ENCODE assay signal across 1 cellular context in the genomic region with DNA sequence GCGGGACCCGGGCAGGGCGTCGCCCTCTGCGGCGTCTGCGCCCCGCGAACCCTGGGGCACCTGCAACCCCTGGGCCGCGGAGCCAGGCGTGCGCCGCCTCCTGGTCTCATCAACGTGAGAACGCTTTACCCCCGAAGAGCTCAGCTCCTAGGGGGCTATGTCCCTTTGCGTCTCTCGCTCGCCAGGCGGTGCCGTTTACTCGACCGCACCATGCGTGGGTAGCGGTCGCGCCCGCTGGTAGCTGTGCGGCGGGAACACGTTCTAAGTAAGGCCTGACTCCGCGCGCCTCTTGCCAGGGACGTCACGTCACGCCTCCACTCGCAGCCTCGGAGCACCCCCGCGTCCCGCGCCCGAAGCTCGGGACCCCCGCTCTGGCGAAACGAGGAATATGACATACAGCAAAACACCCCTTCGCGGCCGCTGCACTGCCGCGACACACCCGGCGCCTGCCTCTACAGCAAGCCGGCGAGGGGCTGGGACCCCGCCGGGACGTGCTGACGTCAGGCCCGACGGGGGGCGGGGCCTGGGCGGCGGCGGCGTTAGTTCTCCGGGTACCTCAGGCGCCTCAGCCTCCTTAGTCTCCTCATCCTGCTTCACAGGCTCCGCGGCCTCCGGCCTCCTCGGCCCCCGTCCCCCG.
A peak's percentile ranks its signal among the peaks of the same experiment; 100 is the strongest.
TF ChIP-seq lines count a peak whose summit lies in the region.

A gene with protein sequence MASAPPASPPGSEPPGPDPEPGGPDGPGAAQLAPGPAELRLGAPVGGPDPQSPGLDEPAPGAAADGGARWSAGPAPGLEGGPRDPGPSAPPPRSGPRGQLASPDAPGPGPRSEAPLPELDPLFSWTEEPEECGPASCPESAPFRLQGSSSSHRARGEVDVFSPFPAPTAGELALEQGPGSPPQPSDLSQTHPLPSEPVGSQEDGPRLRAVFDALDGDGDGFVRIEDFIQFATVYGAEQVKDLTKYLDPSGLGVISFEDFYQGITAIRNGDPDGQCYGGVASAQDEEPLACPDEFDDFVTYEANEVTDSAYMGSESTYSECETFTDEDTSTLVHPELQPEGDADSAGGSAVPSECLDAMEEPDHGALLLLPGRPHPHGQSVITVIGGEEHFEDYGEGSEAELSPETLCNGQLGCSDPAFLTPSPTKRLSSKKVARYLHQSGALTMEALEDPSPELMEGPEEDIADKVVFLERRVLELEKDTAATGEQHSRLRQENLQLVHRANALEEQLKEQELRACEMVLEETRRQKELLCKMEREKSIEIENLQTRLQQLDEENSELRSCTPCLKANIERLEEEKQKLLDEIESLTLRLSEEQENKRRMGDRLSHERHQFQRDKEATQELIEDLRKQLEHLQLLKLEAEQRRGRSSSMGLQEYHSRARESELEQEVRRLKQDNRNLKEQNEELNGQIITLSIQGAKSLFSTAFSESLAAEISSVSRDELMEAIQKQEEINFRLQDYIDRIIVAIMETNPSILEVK (plus strand): TSS at position 568 of the 637 bp plus-strand sequence. CDS start 358 bp downstream, outside the sequence.

TF ChIP-seq in HepG2, 621 proteins besides CTCF, POLR2A, EP300 and RAD21 (continued from another document and continues in another):
- TF ChIP-seq, protein P1, sequence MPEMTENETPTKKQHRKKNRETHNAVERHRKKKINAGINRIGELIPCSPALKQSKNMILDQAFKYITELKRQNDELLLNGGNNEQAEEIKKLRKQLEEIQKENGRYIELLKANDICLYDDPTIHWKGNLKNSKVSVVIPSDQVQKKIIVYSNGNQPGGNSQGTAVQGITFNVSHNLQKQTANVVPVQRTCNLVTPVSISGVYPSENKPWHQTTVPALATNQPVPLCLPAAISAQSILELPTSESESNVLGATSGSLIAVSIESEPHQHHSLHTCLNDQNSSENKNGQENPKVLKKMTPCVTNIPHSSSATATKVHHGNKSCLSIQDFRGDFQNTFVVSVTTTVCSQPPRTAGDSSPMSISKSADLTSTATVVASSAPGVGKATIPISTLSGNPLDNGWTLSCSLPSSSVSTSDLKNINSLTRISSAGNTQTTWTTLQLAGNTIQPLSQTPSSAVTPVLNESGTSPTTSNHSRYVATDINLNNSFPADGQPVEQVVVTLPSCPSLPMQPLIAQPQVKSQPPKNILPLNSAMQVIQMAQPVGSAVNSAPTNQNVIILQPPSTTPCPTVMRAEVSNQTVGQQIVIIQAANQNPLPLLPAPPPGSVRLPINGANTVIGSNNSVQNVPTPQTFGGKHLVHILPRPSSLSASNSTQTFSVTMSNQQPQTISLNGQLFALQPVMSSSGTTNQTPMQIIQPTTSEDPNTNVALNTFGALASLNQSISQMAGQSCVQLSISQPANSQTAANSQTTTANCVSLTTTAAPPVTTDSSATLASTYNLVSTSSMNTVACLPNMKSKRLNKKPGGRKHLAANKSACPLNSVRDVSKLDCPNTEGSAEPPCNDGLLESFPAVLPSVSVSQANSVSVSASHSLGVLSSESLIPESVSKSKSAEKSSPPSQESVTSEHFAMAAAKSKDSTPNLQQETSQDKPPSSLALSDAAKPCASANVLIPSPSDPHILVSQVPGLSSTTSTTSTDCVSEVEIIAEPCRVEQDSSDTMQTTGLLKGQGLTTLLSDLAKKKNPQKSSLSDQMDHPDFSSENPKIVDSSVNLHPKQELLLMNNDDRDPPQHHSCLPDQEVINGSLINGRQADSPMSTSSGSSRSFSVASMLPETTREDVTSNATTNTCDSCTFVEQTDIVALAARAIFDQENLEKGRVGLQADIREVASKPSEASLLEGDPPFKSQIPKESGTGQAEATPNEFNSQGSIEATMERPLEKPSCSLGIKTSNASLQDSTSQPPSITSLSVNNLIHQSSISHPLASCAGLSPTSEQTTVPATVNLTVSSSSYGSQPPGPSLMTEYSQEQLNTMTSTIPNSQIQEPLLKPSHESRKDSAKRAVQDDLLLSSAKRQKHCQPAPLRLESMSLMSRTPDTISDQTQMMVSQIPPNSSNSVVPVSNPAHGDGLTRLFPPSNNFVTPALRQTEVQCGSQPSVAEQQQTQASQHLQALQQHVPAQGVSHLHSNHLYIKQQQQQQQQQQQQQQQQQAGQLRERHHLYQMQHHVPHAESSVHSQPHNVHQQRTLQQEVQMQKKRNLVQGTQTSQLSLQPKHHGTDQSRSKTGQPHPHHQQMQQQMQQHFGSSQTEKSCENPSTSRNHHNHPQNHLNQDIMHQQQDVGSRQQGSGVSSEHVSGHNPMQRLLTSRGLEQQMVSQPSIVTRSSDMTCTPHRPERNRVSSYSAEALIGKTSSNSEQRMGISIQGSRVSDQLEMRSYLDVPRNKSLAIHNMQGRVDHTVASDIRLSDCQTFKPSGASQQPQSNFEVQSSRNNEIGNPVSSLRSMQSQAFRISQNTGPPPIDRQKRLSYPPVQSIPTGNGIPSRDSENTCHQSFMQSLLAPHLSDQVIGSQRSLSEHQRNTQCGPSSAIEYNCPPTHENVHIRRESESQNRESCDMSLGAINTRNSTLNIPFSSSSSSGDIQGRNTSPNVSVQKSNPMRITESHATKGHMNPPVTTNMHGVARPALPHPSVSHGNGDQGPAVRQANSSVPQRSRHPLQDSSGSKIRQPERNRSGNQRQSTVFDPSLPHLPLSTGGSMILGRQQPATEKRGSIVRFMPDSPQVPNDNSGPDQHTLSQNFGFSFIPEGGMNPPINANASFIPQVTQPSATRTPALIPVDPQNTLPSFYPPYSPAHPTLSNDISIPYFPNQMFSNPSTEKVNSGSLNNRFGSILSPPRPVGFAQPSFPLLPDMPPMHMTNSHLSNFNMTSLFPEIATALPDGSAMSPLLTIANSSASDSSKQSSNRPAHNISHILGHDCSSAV (CRISPR knock-in tag; IDR thresholded peaks at IDR 0.05; ENCODE audit: borderline replicate concordance) = no peak
- TF ChIP-seq TMF1 (CRISPR knock-in tag; IDR thresholded peaks at IDR 0.05; ENCODE audit: low read depth) (peak; percentile 53; the same call in 1 of the 2 replicates), CENPT (CRISPR knock-in tag; IDR thresholded peaks at IDR 0.05; ENCODE audit: low read depth) (no peak), MEIS2 (CRISPR knock-in tag; IDR thresholded peaks at IDR 0.05) (no peak; the same call in 1 of the 2 replicates), MTF1 (CRISPR knock-in tag; IDR thresholded peaks at IDR 0.05) (no peak), MIER2 (CRISPR knock-in tag; IDR thresholded peaks at IDR 0.05) (no peak), NFE2L1 (CRISPR knock-in tag; IDR thresholded peaks at IDR 0.05; ENCODE audit: borderline replicate concordance) (0 out of 2 replicates have a peak, but pooled peaks have one; percentile 47), ZEB1 (IDR thresholded peaks at IDR 0.05; ENCODE audit: insufficient replicate concordance, low read depth) (peak; percentile 41), HOXA3 (CRISPR knock-in tag; IDR thresholded peaks at IDR 0.05) (peak; percentile 72), SMARCC2 (IDR thresholded peaks at IDR 0.05) (no peak), ZNF468 (CRISPR knock-in tag; IDR thresholded peaks at IDR 0.05) (no peak), MATR3 (CRISPR knock-in tag; IDR thresholded peaks at IDR 0.05) (no peak), ARNT (IDR thresholded peaks at IDR 0.05) (no peak), FOXK2 (IDR thresholded peaks at IDR 0.05) (no peak), ZNF317 (CRISPR knock-in tag; IDR thresholded peaks at IDR 0.05) (peak; percentile 64; the same call in 1 of the 2 replicates), ZNF263 (CRISPR knock-in tag; IDR thresholded peaks at IDR 0.05) (no peak), GTF3A (CRISPR knock-in tag; conservative IDR thresholded peaks at IDR 0.05) (no peak), NONO (IDR thresholded peaks at IDR 0.05) (no peak), NONO (CRISPR knock-in tag; conservative IDR thresholded peaks at IDR 0.05) (peak; percentile 73), DNMT1 (CRISPR knock-in tag; IDR thresholded peaks at IDR 0.05) (0 out of 2 replicates have a peak, but pooled peaks have one; percentile 16), ZNF816 (CRISPR knock-in tag; IDR thresholded peaks at IDR 0.05; ENCODE audit: borderline replicate concordance) (no peak), ZNF550 (CRISPR knock-in tag; IDR thresholded peaks at IDR 0.05; ENCODE audit: borderline replicate concordance) (peak; percentile 79; the same call in 1 of the 2 replicates), PCBP1 (IDR thresholded peaks at IDR 0.05; ENCODE audit: borderline replicate concordance, low read depth, low read length) (no peak), ZNF10 (CRISPR knock-in tag; IDR thresholded peaks at IDR 0.05; ENCODE audit: borderline replicate concordance, low read depth) (no peak), ZNF720 (CRISPR knock-in tag; IDR thresholded peaks at IDR 0.05) (no peak), AGO1 (IDR thresholded peaks at IDR 0.05; ENCODE audit: low read depth, low read length, poor library complexity, severe bottlenecking) (peak; percentile 13), HNRNPUL1 (IDR thresholded peaks at IDR 0.05; ENCODE audit: low read depth, low read length) (0 out of 2 replicates have a peak, but pooled peaks have one; percentile 35), ZNF75D (CRISPR knock-in tag; IDR thresholded peaks at IDR 0.05; ENCODE audit: borderline replicate concordance) (0 out of 2 replicates have a peak, but pooled peaks have one; percentile 30), CHD4 (IDR thresholded peaks at IDR 0.05; ENCODE audit: borderline replicate concordance, low read length) (no peak), TAF1 (CRISPR knock-in tag; IDR thresholded peaks at IDR 0.05) (peak; percentile 79)
- TF ChIP-seq, protein P2, sequence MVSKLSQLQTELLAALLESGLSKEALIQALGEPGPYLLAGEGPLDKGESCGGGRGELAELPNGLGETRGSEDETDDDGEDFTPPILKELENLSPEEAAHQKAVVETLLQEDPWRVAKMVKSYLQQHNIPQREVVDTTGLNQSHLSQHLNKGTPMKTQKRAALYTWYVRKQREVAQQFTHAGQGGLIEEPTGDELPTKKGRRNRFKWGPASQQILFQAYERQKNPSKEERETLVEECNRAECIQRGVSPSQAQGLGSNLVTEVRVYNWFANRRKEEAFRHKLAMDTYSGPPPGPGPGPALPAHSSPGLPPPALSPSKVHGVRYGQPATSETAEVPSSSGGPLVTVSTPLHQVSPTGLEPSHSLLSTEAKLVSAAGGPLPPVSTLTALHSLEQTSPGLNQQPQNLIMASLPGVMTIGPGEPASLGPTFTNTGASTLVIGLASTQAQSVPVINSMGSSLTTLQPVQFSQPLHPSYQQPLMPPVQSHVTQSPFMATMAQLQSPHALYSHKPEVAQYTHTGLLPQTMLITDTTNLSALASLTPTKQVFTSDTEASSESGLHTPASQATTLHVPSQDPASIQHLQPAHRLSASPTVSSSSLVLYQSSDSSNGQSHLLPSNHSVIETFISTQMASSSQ (IDR thresholded peaks at IDR 0.05; ENCODE audit: low read depth) = no peak
- TF ChIP-seq, protein P2 (CRISPR knock-in tag; IDR thresholded peaks at IDR 0.05; ENCODE audit: borderline replicate concordance) = no peak; the same call in 1 of the 2 replicates
- TF ChIP-seq, protein P3, sequence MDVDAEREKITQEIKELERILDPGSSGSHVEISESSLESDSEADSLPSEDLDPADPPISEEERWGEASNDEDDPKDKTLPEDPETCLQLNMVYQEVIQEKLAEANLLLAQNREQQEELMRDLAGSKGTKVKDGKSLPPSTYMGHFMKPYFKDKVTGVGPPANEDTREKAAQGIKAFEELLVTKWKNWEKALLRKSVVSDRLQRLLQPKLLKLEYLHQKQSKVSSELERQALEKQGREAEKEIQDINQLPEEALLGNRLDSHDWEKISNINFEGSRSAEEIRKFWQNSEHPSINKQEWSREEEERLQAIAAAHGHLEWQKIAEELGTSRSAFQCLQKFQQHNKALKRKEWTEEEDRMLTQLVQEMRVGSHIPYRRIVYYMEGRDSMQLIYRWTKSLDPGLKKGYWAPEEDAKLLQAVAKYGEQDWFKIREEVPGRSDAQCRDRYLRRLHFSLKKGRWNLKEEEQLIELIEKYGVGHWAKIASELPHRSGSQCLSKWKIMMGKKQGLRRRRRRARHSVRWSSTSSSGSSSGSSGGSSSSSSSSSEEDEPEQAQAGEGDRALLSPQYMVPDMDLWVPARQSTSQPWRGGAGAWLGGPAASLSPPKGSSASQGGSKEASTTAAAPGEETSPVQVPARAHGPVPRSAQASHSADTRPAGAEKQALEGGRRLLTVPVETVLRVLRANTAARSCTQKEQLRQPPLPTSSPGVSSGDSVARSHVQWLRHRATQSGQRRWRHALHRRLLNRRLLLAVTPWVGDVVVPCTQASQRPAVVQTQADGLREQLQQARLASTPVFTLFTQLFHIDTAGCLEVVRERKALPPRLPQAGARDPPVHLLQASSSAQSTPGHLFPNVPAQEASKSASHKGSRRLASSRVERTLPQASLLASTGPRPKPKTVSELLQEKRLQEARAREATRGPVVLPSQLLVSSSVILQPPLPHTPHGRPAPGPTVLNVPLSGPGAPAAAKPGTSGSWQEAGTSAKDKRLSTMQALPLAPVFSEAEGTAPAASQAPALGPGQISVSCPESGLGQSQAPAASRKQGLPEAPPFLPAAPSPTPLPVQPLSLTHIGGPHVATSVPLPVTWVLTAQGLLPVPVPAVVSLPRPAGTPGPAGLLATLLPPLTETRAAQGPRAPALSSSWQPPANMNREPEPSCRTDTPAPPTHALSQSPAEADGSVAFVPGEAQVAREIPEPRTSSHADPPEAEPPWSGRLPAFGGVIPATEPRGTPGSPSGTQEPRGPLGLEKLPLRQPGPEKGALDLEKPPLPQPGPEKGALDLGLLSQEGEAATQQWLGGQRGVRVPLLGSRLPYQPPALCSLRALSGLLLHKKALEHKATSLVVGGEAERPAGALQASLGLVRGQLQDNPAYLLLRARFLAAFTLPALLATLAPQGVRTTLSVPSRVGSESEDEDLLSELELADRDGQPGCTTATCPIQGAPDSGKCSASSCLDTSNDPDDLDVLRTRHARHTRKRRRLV (CRISPR knock-in tag; IDR thresholded peaks at IDR 0.05) = 0 out of 2 replicates have a peak, but pooled peaks have one; percentile 58
- TF ChIP-seq, protein P4, sequence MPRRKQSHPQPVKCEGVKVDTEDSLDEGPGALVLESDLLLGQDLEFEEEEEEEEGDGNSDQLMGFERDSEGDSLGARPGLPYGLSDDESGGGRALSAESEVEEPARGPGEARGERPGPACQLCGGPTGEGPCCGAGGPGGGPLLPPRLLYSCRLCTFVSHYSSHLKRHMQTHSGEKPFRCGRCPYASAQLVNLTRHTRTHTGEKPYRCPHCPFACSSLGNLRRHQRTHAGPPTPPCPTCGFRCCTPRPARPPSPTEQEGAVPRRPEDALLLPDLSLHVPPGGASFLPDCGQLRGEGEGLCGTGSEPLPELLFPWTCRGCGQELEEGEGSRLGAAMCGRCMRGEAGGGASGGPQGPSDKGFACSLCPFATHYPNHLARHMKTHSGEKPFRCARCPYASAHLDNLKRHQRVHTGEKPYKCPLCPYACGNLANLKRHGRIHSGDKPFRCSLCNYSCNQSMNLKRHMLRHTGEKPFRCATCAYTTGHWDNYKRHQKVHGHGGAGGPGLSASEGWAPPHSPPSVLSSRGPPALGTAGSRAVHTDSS (CRISPR knock-in tag; conservative IDR thresholded peaks at IDR 0.05) = no peak
